Comparison of ENCODE assay signal across 2 cellular contexts in the genomic region with DNA sequence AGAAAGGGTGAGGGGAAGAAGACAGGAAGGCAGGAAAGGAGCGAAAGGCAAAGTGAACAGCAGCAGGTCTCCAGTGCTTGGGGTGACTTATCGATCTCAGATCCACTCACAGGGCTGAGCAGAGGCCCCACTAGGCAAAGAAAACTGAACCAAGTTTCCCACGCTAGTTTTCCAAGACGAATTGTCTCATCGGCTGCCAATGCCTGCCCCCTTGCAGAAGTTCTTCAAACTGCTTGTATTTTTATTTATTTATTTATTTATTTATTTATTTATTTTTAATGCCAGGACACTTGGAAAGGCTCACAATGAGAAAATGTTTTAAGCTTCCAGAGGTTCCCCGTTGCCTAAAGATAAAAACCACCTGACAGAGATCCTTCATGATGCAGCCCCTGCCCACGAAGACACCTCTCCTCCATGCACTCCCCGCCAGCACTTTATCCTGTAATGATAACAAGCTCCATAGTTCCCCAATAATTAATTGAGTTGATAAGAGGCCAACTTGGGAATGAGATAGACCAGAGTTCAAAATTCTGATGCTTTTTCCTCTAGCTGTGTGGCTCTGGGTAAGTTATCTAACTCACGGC.
TF ChIP-seq lines count a peak whose summit lies in the region.

No MANE protein-coding gene starts in this region.

TF ChIP-seq in HCT116, 20 proteins besides CTCF, POLR2A, EP300 and RAD21:
- TF ChIP-seq FOSL1 (IDR thresholded peaks at IDR 0.05; ENCODE audit: low read depth) (no peak), POLR2AphosphoS5 (IDR thresholded peaks at IDR 0.05; ENCODE audit: low read depth, low read length) (no peak), EZH2phosphoT487 (IDR thresholded peaks at IDR 0.05; ENCODE audit: borderline replicate concordance) (no peak), EGR1 (IDR thresholded peaks at IDR 0.05; ENCODE audit: low read depth) (no peak), TCF7L2 (IDR thresholded peaks at IDR 0.05; ENCODE audit: borderline replicate concordance, extremely low read depth, insufficient read depth, insufficient read length) (no peak), JUND (IDR thresholded peaks at IDR 0.05) (no peak), ZNF274 (IDR thresholded peaks at IDR 0.05; ENCODE audit: low read depth, low read length) (no peak), EZH2 (IDR thresholded peaks at IDR 0.05) (no peak), CEBPB (IDR thresholded peaks at IDR 0.05; ENCODE audit: low read depth) (no peak)
- TF ChIP-seq, protein P1, sequence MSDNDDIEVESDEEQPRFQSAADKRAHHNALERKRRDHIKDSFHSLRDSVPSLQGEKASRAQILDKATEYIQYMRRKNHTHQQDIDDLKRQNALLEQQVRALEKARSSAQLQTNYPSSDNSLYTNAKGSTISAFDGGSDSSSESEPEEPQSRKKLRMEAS (IDR thresholded peaks at IDR 0.05): no peak
- TF ChIP-seq, protein P2, sequence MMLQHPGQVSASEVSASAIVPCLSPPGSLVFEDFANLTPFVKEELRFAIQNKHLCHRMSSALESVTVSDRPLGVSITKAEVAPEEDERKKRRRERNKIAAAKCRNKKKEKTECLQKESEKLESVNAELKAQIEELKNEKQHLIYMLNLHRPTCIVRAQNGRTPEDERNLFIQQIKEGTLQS (IDR thresholded peaks at IDR 0.05): no peak
- TF ChIP-seq, protein P3, sequence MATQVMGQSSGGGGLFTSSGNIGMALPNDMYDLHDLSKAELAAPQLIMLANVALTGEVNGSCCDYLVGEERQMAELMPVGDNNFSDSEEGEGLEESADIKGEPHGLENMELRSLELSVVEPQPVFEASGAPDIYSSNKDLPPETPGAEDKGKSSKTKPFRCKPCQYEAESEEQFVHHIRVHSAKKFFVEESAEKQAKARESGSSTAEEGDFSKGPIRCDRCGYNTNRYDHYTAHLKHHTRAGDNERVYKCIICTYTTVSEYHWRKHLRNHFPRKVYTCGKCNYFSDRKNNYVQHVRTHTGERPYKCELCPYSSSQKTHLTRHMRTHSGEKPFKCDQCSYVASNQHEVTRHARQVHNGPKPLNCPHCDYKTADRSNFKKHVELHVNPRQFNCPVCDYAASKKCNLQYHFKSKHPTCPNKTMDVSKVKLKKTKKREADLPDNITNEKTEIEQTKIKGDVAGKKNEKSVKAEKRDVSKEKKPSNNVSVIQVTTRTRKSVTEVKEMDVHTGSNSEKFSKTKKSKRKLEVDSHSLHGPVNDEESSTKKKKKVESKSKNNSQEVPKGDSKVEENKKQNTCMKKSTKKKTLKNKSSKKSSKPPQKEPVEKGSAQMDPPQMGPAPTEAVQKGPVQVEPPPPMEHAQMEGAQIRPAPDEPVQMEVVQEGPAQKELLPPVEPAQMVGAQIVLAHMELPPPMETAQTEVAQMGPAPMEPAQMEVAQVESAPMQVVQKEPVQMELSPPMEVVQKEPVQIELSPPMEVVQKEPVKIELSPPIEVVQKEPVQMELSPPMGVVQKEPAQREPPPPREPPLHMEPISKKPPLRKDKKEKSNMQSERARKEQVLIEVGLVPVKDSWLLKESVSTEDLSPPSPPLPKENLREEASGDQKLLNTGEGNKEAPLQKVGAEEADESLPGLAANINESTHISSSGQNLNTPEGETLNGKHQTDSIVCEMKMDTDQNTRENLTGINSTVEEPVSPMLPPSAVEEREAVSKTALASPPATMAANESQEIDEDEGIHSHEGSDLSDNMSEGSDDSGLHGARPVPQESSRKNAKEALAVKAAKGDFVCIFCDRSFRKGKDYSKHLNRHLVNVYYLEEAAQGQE (IDR thresholded peaks at IDR 0.05; ENCODE audit: low read depth): no peak
- TF ChIP-seq, protein P4, sequence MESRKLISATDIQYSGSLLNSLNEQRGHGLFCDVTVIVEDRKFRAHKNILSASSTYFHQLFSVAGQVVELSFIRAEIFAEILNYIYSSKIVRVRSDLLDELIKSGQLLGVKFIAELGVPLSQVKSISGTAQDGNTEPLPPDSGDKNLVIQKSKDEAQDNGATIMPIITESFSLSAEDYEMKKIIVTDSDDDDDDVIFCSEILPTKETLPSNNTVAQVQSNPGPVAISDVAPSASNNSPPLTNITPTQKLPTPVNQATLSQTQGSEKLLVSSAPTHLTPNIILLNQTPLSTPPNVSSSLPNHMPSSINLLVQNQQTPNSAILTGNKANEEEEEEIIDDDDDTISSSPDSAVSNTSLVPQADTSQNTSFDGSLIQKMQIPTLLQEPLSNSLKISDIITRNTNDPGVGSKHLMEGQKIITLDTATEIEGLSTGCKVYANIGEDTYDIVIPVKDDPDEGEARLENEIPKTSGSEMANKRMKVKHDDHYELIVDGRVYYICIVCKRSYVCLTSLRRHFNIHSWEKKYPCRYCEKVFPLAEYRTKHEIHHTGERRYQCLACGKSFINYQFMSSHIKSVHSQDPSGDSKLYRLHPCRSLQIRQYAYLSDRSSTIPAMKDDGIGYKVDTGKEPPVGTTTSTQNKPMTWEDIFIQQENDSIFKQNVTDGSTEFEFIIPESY (IDR thresholded peaks at IDR 0.05; ENCODE audit: extremely low read depth, insufficient replicate concordance, low read length): no peak

TF ChIP-seq in K562, 482 proteins besides CTCF, POLR2A, EP300 and RAD21:
- TF ChIP-seq RBM39 (optimal IDR thresholded peaks at IDR 0.05; ENCODE audit: low read depth, low read length) (no peak), SRSF1 (IDR thresholded peaks at IDR 0.05; ENCODE audit: low read depth, low read length) (no peak), HLTF (IDR thresholded peaks at IDR 0.05) (0 out of 2 replicates have a peak, but pooled peaks have one; percentile 26), KLF13 (tag; IDR thresholded peaks at IDR 0.05; ENCODE audit: borderline replicate concordance, low read depth) (no peak), ZC3H11A (IDR thresholded peaks at IDR 0.05; ENCODE audit: low read depth, low read length) (peak; percentile 97), HMG20B (CRISPR knock-in tag; IDR thresholded peaks at IDR 0.05) (no peak), BHLHE40 (IDR thresholded peaks at IDR 0.05; ENCODE audit: low read length) (no peak)
TF ChIP-seq in K562: peak in this region for 2.
